8 cellular contexts compared by ENCODE assay signal in genomic region chrX:154526901-154527675, GRCh38. TPM values are rescaled to one million over a fixed set of nuclear protein-coding genes. Genes with fewer than 3 reads are reported as not detected.
DNase-seq lines count a peak whose midpoint lies in the region; ATAC-seq and TF ChIP-seq lines count a peak whose summit lies in the region.

No MANE protein-coding gene starts in this region.

- H3K9ac ChIP-seq in iPS-18a (ENCODE audit: low read length): no peak overlapping the region

- ATAC-seq in HG02571 (IDR thresholded peaks at IDR 0.05; ENCODE audit: unreplicated experiment) (peak; percentile 67), gastrocnemius medialis (peak; percentile 94 to 96)

- in situ Hi-C loops in gastrocnemius medialis (cut with MboI; ENCODE audit: low sequenced_read_pairs in 4 of 4): loop anchor here in 2 of 4 donors (25.0 kb wide), 2 partner anchors 115 to 565 kb away; partner anchors contain the start of genes DNASE1L1 (in 2 of the 2), TAFAZZIN (in 2 of the 2), HCFC1 (in 1 of the 2) and TMEM187 (in 1 of the 2)

- peaks cover 5% of the 10 kb centered on the region for H3K9me3 ChIP-seq in iPS-18a (ENCODE audit: control insufficient read depth, low read depth, low read length)
- no peaks in the 10 kb centered on the region for H3K9me3 ChIP-seq in gastrocnemius medialis

- H3K27ac ChIP-seq in iPS-18a (ENCODE audit: low read length) (no peak overlapping the region), gastrocnemius medialis (peak overlapping the region; percentile 53 to 81 (median 72))

- H3K4me3 ChIP-seq in iPS-18a (ENCODE audit: low read length) (peak overlapping the region; percentile 38), gastrocnemius medialis (peak overlapping the region in 3 of 4 donors; percentile 37 to 48 (median 38))

- no peaks in the 10 kb centered on the region for H3K36me3 ChIP-seq in iPS-18a (ENCODE audit: control insufficient read depth, low read depth, low read length)
- peaks cover 0 to under 1% of the 10 kb centered on the region in 2 donors for H3K36me3 ChIP-seq in gastrocnemius medialis

- peaks cover 38% of the 10 kb centered on the region for H3K27me3 ChIP-seq in iPS-18a (ENCODE audit: control insufficient read depth, insufficient read depth, low read length)
- H3K27me3 ChIP-seq in gastrocnemius medialis: no peaks in the 10 kb centered on the region

- H3K9me3 Mint-ChIP-seq in T-helper 2 cell treated with Interferon-gamma antibody and Interleukin-4, amounts not matched to agents 5 μg/mL and 100 μg/mL, for 36 hours: no peaks in the 10 kb centered on the region
- H3K9me3 Mint-ChIP-seq in brain: peaks cover 0 to 22% (median 0%) of the 10 kb centered on the region in 5 experiments

- H3K27ac Mint-ChIP-seq in T-helper 2 cell treated with Interferon-gamma antibody and Interleukin-4, amounts not matched to agents 5 μg/mL and 100 μg/mL, for 36 hours: peak overlapping the region; percentile 67
- H3K27ac Mint-ChIP-seq in brain: peak overlapping the region; percentile 94 to 97 (median 95)

- no peak for TF ChIP-seq POLR2A in gastrocnemius medialis (IDR thresholded peaks at IDR 0.05)

- H3K36me3 Mint-ChIP-seq in T-helper 2 cell treated with Interferon-gamma antibody and Interleukin-4, amounts not matched to agents 5 μg/mL and 100 μg/mL, for 36 hours (ENCODE audit: low read depth): no peaks in the 10 kb centered on the region
- H3K36me3 Mint-ChIP-seq in brain: no peaks in the 10 kb centered on the region

- DNase-seq in EH (ENCODE audit: low read depth): peak; percentile 81
- DNase-seq in NCI-H187 (lab: John Stamatoyannopoulos, UW): peak; percentile 26 to 60
- DNase-seq in T-helper 2 cell treated with Interferon-gamma antibody and Interleukin-4, amounts not matched to agents 5 μg/mL and 100 μg/mL, for 36 hours (ENCODE audit: low spot score): peak; percentile 54
- peak; percentile 48 to 69 for DNase-seq in gastrocnemius medialis
- no peak for DNase-seq in NCI-H1048 (lab: John Stamatoyannopoulos, UW)

- H3K4me1 ChIP-seq in iPS-18a (ENCODE audit: control insufficient read depth, low read depth, low read length) (no peaks in the 10 kb centered on the region), gastrocnemius medialis (peaks cover 0 to 10% of the 10 kb centered on the region in 2 donors)

- peak overlapping the region; percentile 42 for H3K4me3 Mint-ChIP-seq in T-helper 2 cell treated with Interferon-gamma antibody and Interleukin-4, amounts not matched to agents 5 μg/mL and 100 μg/mL, for 36 hours
- peak overlapping the region; percentile 27 to 73 (median 62) for H3K4me3 Mint-ChIP-seq in brain

- TF ChIP-seq CTCF in brain (conservative IDR thresholded peaks at IDR 0.05) (peak; percentile 38 to 53), gastrocnemius medialis (IDR thresholded peaks at IDR 0.05 in 4 of 5, conservative IDR thresholded peaks at IDR 0.05 in 1 of 5) (peak; percentile 18 to 57 (median 31))

- peaks cover 14% of the 10 kb centered on the region for H3K4me1 Mint-ChIP-seq in T-helper 2 cell treated with Interferon-gamma antibody and Interleukin-4, amounts not matched to agents 5 μg/mL and 100 μg/mL, for 36 hours (ENCODE audit: low read depth)
- H3K4me1 Mint-ChIP-seq in brain: peaks cover 21% of the 10 kb centered on the region

- H3K27me3 Mint-ChIP-seq in T-helper 2 cell treated with Interferon-gamma antibody and Interleukin-4, amounts not matched to agents 5 μg/mL and 100 μg/mL, for 36 hours (ENCODE audit: low read depth): no peaks in the 10 kb centered on the region
- H3K27me3 Mint-ChIP-seq in brain: no peaks in the 10 kb centered on the region

- intact Hi-C loops in gastrocnemius medialis (cut with DNase I; ENCODE audit: low total_unique reads): no loop called here

RNA-seq across cellular contexts. Expression of gene FAM3A, which starts 11.1 kb away (rescaled TPM):
- 83.7 TPM for polyA plus RNA-seq in brain (ENCODE audit: insufficient read depth, low read depth, low replicate concordance)
- total RNA-seq in gastrocnemius medialis: 10 to 100 TPM; 28.3 to 44.5 (median 37.8) TPM

RNA-seq across cellular contexts. Expression of gene G6PD, which starts 19.6 kb away (rescaled TPM):
- 64.6 TPM for polyA plus RNA-seq in brain (ENCODE audit: insufficient read depth, low read depth, low replicate concordance)
- 10 to 100 TPM in 1 of 4 donors, 1 to 10 TPM in 3; 1.5 to 23.9 (median 7.6) TPM for total RNA-seq in gastrocnemius medialis

RNA-seq across cellular contexts. Expression of gene IKBKG, which starts 20.3 kb away (rescaled TPM):
- 15.2 TPM for polyA plus RNA-seq in brain (ENCODE audit: insufficient read depth, low read depth, low replicate concordance)
- 10 to 100 TPM in 3 of 4 donors, 1 to 10 TPM in 1; 8.8 to 17.5 (median 11.6) TPM for total RNA-seq in gastrocnemius medialis

RNA-seq across cellular contexts. Expression of gene SLC10A3, which starts 36.7 kb away (rescaled TPM):
- 12.1 TPM for polyA plus RNA-seq in brain (ENCODE audit: insufficient read depth, low read depth, low replicate concordance)
- 10 to 100 TPM; 11.8 to 33.3 (median 21.0) TPM for total RNA-seq in gastrocnemius medialis

RNA-seq across cellular contexts. Expression of gene UBL4A, which starts 40.7 kb away (rescaled TPM):
- 70.4 TPM for polyA plus RNA-seq in brain (ENCODE audit: insufficient read depth, low read depth, low replicate concordance)
- total RNA-seq in gastrocnemius medialis: 100 to 1,000 TPM in 1 of 4 donors, 10 to 100 TPM in 3; 54.6 to 116 (median 79.8) TPM
